9 cellular contexts compared by ENCODE assay signal in genomic region chr14:24240110-24240918, GRCh38. TPM values are rescaled to one million over a fixed set of nuclear protein-coding genes. Genes with fewer than 3 reads are reported as not detected.
DNase-seq lines count a peak whose midpoint lies in the region; ATAC-seq and TF ChIP-seq lines count a peak whose summit lies in the region.
"Had no signal": no experiment of that assay in that cellular context is flagged by ENCODE, and none has a peak within 500 bp of the region (broad histone marks: within the 10 kb centered on the region; RNA-seq: fewer than 3 reads in every experiment).

No MANE protein-coding gene starts in this region.

- BruUV-seq in PC-3 (replicated peaks; lab: Mats Ljungman, UMichigan): no TSS peak
- BruUV-seq in PC-9 (replicated peaks; lab: Mats Ljungman, UMichigan): no TSS peak

- ATAC-seq in CD4-positive, alpha-beta T cell (ENCODE audit: poor library complexity): no peak
- ATAC-seq in PC-3 (no peak), GM18870 (IDR thresholded peaks at IDR 0.05; ENCODE audit: unreplicated experiment) (no peak)
- ATAC-seq in effector memory CD8-positive, alpha-beta T cell (replicated peaks): no peak

- no peak for TF ChIP-seq CTCF in CD4-positive, alpha-beta T cell (IDR thresholded peaks at IDR 0.05)
- TF ChIP-seq CTCF in PC-3 (conservative IDR thresholded peaks at IDR 0.05; ENCODE audit: low read depth, low read length) (no peak), osteocyte (IDR thresholded peaks at IDR 0.05) (no peak), PC-9 (conservative IDR thresholded peaks at IDR 0.05) (no peak)

- H3K4me1 ChIP-seq in PC-3 (ENCODE audit: insufficient read depth, low read length) (peaks cover 42% of the 10 kb centered on the region), PC-9 (replicated peaks; ENCODE audit: insufficient read depth) (peaks cover 6% of the 10 kb centered on the region)

- H3K27me3 Mint-ChIP-seq in CD4-positive, alpha-beta T cell: no peaks in the 10 kb centered on the region
- no peaks in the 10 kb centered on the region for H3K27me3 Mint-ChIP-seq in effector memory CD8-positive, alpha-beta T cell
- H3K27me3 Mint-ChIP-seq in osteocyte (ENCODE audit: unreplicated experiment): no peaks in the 10 kb centered on the region

- peaks cover 26% of the 10 kb centered on the region for H3K79me2 ChIP-seq in PC-3 (ENCODE audit: low read length)
- 0 out of 2 replicates have a peak, but pooled peaks cover under 1% of the 10 kb centered on the region for H3K79me2 ChIP-seq in PC-9 (ENCODE audit: low read depth)

- H4K20me1 ChIP-seq in PC-3 (ENCODE audit: low read length) (0 out of 2 replicates have a peak, but pooled peaks cover 3% of the 10 kb centered on the region), PC-9 (ENCODE audit: insufficient read depth) (no peaks in the 10 kb centered on the region)

- H3K4me1 Mint-ChIP-seq in CD4-positive, alpha-beta T cell (ENCODE audit: low read depth): peaks cover 77% of the 10 kb centered on the region
- peaks cover 61% of the 10 kb centered on the region in 2 donors for H3K4me1 Mint-ChIP-seq in effector memory CD8-positive, alpha-beta T cell (ENCODE audit: low read depth in 2 of 2)
- H3K4me1 Mint-ChIP-seq in osteocyte (ENCODE audit: unreplicated experiment): peaks cover 45% of the 10 kb centered on the region

- H3K4me2 ChIP-seq in PC-3 (ENCODE audit: low read length) (peak overlapping the region; percentile 91; the same call in 1 of the 2 replicates), PC-9 (no peak overlapping the region)

- H2AFZ ChIP-seq in PC-3 (ENCODE audit: low read length): no peak overlapping the region
- H2AFZ ChIP-seq in PC-9: no peak overlapping the region

- no peaks in the 10 kb centered on the region for H3F3A ChIP-seq in PC-3 (ENCODE audit: low read length, unreplicated experiment)
- peaks cover 20% of the 10 kb centered on the region; the same call in 1 of the 2 replicates for H3F3A ChIP-seq in PC-9 (ENCODE audit: insufficient read depth, low read depth)

- H3K9me3 ChIP-seq in CD4-positive, alpha-beta T cell (ENCODE audit: control insufficient read depth, low read length): no peaks in the 10 kb centered on the region
- no peaks in the 10 kb centered on the region for H3K9me3 ChIP-seq in PC-3 (ENCODE audit: low read length)
- H3K9me3 ChIP-seq in PC-9 (ENCODE audit: insufficient read depth, low read depth): no peaks in the 10 kb centered on the region

- H3K4me3 ChIP-seq in PC-3 (ENCODE audit: low read length) (no peak overlapping the region), PC-9 (no peak overlapping the region)

- intact Hi-C loops in CD4-positive, alpha-beta T cell (cut with DNase I, micrococcal nuclease): no loop called here
- intact Hi-C loops in PC-3 (cut with micrococcal nuclease) (no loop called here), PC-9 (cut with micrococcal nuclease; ENCODE audit: unreplicated experiment) (loop anchor here (5.0 kb wide), 1 partner anchor 192 kb away; no protein-coding TSS in a partner anchor)

- peak in 1 of 10 experiments; percentile 2 for DNase-seq in CD4-positive, alpha-beta T cell
- DNase-seq in PC-3 (no peak), osteocyte (ENCODE audit: extremely low spot score, unreplicated experiment) (no peak), 8988T (no peak), NCI-H82 (lab: John Stamatoyannopoulos, UW) (no peak), PC-9 (no peak)
- DNase-seq in effector memory CD8-positive, alpha-beta T cell: no peak
- DNase-seq: NCI-H1105 treated with DMSO at 0.1 percent for 48 hours had no signal

- H3K27ac ChIP-seq in CD4-positive, alpha-beta T cell (ENCODE audit: low read depth, low read length): no peak overlapping the region
- H3K27ac ChIP-seq in PC-3 (ENCODE audit: low read length) (no peak overlapping the region), PC-9 (no peak overlapping the region)

- H3K9me3 Mint-ChIP-seq in CD4-positive, alpha-beta T cell: no peaks in the 10 kb centered on the region
- H3K9me3 Mint-ChIP-seq in effector memory CD8-positive, alpha-beta T cell: no peaks in the 10 kb centered on the region
- H3K9me3 Mint-ChIP-seq in osteocyte (ENCODE audit: unreplicated experiment): no peaks in the 10 kb centered on the region

- H3K9me2 ChIP-seq in PC-3 (replicated peaks; ENCODE audit: low read length): no peaks in the 10 kb centered on the region
- no peaks in the 10 kb centered on the region for H3K9me2 ChIP-seq in PC-9 (ENCODE audit: insufficient read depth)

- H3K27ac Mint-ChIP-seq in CD4-positive, alpha-beta T cell: peak overlapping the region; percentile 100
- peak overlapping the region; percentile 57 to 83 for H3K27ac Mint-ChIP-seq in effector memory CD8-positive, alpha-beta T cell
- H3K27ac Mint-ChIP-seq in osteocyte (ENCODE audit: unreplicated experiment): peak overlapping the region; percentile 34

- no peaks in the 10 kb centered on the region for H3K27me3 ChIP-seq in CD4-positive, alpha-beta T cell (ENCODE audit: control insufficient read depth, insufficient read depth, low read length)
- H3K27me3 ChIP-seq in PC-3 (ENCODE audit: low read length): no peaks in the 10 kb centered on the region
- no peaks in the 10 kb centered on the region for H3K27me3 ChIP-seq in PC-9 (ENCODE audit: insufficient read depth, low read depth)

- POLR2A ChIA-PET in CD4-positive, alpha-beta T cell (lab: Charles Lee): interaction anchor here (3.0 to 3.6 kb wide), 3 partner anchors 26 to 79 kb away, joined by 13 to 144 read pairs (median 26); partner anchors contain the start of genes CHMP4A, IRF9 and MDP1
- POLR2A ChIA-PET in PC-3 (lab: Charles Lee; ENCODE audit: unreplicated experiment): no interaction called here
- POLR2A ChIA-PET in PC-9 (lab: Charles Lee; ENCODE audit: unreplicated experiment): no interaction called here

- H3K36me3 Mint-ChIP-seq in CD4-positive, alpha-beta T cell (ENCODE audit: low read depth): peaks cover 71% of the 10 kb centered on the region
- peaks cover 67% of the 10 kb centered on the region for H3K36me3 Mint-ChIP-seq in effector memory CD8-positive, alpha-beta T cell (ENCODE audit: insufficient read depth)
- peaks cover 43% of the 10 kb centered on the region for H3K36me3 Mint-ChIP-seq in osteocyte (ENCODE audit: unreplicated experiment)

- H3K9ac ChIP-seq in PC-3 (ENCODE audit: low read length): no peak overlapping the region

- H3K4me3 Mint-ChIP-seq in CD4-positive, alpha-beta T cell: peak overlapping the region; percentile 99
- peak overlapping the region; percentile 96 for H3K4me3 Mint-ChIP-seq in effector memory CD8-positive, alpha-beta T cell
- H3K4me3 Mint-ChIP-seq in osteocyte (ENCODE audit: unreplicated experiment): peak overlapping the region; percentile 88

- H3K36me3 ChIP-seq in PC-3 (ENCODE audit: low read depth, low read length) (peaks cover 45% of the 10 kb centered on the region), PC-9 (ENCODE audit: low read depth) (no peaks in the 10 kb centered on the region)

- CTCF ChIA-PET in CD4-positive, alpha-beta T cell (lab: Charles Lee): interaction anchor here (1.8 to 3.4 kb wide), 2 partner anchors 24 to 57 kb away, joined by 6 to 38 read pairs; partner anchors contain the start of gene MDP1
- CTCF ChIA-PET in PC-3 (lab: Charles Lee): no interaction called here
- CTCF ChIA-PET in PC-9 (lab: Charles Lee): no interaction called here

RNA-seq across cellular contexts. Expression of gene TINF2, which starts 2.1 kb away (rescaled TPM):
- total RNA-seq in CD4-positive, alpha-beta T cell: 100 to 1,000 TPM; 110 to 113 TPM
- total RNA-seq in PC-3 (2014; rRNA removed): 31.7 and 39.8 TPM in 2 replicates
- total RNA-seq in osteocyte: 69.2 and 75.7 TPM in 2 replicates
- total RNA-seq in PC-9 (2021): 22.4 and 23.0 TPM in 2 replicates

RNA-seq across cellular contexts. Expression of gene GMPR2, which starts 7.6 kb away (rescaled TPM):
- total RNA-seq in CD4-positive, alpha-beta T cell: 10 to 100 TPM; 22.2 to 24.8 TPM
- total RNA-seq in PC-3 (2014; rRNA removed) (51.8 and 56.9 TPM in 2 replicates), osteocyte (61.7 and 68.7 TPM in 2 replicates), PC-9 (2021) (55.3 and 63.7 TPM in 2 replicates)

RNA-seq across cellular contexts. Expression of gene NEDD8, which starts 8.1 kb away (rescaled TPM):
- 10 to 100 TPM; 42.0 to 43.5 TPM for total RNA-seq in CD4-positive, alpha-beta T cell
- 330 and 337 TPM in 2 replicates for total RNA-seq in PC-3 (2014; rRNA removed)
- 158 and 164 TPM in 2 replicates for total RNA-seq in osteocyte
- 134 and 179 TPM in 2 replicates for total RNA-seq in PC-9 (2021)

RNA-seq across cellular contexts. Expression of gene TGM1, which starts 22.7 kb away (rescaled TPM):
- total RNA-seq in CD4-positive, alpha-beta T cell: 1 to 10 TPM; 3.5 to 3.9 TPM
- 2.6 and 3.2 TPM in 2 replicates for total RNA-seq in PC-3 (2014; rRNA removed)
- total RNA-seq in osteocyte: 2.1 and 2.3 TPM in 2 replicates
- 7.2 and 7.5 TPM in 2 replicates for total RNA-seq in PC-9 (2021)

RNA-seq across cellular contexts. Expression of gene MDP1, which starts 24.4 kb away (rescaled TPM):
- total RNA-seq in CD4-positive, alpha-beta T cell: 1 to 10 TPM; 3.2 to 3.7 TPM
- total RNA-seq in PC-3 (2014; rRNA removed) (16.2 and 23.5 TPM in 2 replicates), osteocyte (23.8 and 25.4 TPM in 2 replicates), PC-9 (2021) (8.7 and 15.3 TPM in 2 replicates)

Comparison
In these comparisons a context has a peak if more than half of its experiments do, and no peak if none do; other contexts are left out.
1. H3K27ac Mint-ChIP-seq: peak in every context shown above with its lines; median percentile 100 in CD4-positive, alpha-beta T cell; 70 in effector memory CD8-positive, alpha-beta T cell; 34 in osteocyte.